ENCODE assay signal across 21 cellular contexts in genomic region chr13:42957881-42958280, GRCh38.
"Had no signal": no experiment of that assay in that cellular context is flagged by ENCODE, and none has a peak within 500 bp of the region (broad histone marks: within the 10 kb centered on the region; RNA-seq: fewer than 3 reads in every experiment).

No MANE protein-coding gene starts in this region.

- H3K4me3 ChIP-seq: coronary artery, dorsolateral prefrontal cortex, esophagus muscularis mucosa, gastrocnemius medialis, heart right ventricle, left lung, lower lobe of right lung, mucosa of descending colon had no signal

- H3K4me3 Mint-ChIP-seq: mesothelial cell of epicardium; naive B cell; naive thymus-derived CD8-positive, alpha-beta T cell had no signal

- DNase-seq: dermis blood vessel endothelial cell; dorsolateral prefrontal cortex; effector CD4-positive, alpha-beta T cell; effector memory CD4-positive, alpha-beta T cell; foreskin keratinocyte; gastrocnemius medialis; glutamatergic neuron; head of caudate nucleus; heart right ventricle; hippocampal formation; left cardiac atrium; left lung; left ventricle myocardium superior; lower lobe of right lung; mesenchymal stem cell; mucosa of descending colon; naive B cell; naive thymus-derived CD8-positive, alpha-beta T cell had no signal

- H3K4me1 Mint-ChIP-seq: naive B cell had no signal

- ATAC-seq: foreskin keratinocyte; gastrocnemius medialis; heart right ventricle; left cardiac atrium; left lung; left ventricle myocardium superior; lower lobe of right lung; mucosa of descending colon; naive thymus-derived CD8-positive, alpha-beta T cell had no signal

- H3K4me1 ChIP-seq: esophagus muscularis mucosa, foreskin keratinocyte, gastrocnemius medialis, heart right ventricle, left lung, lower lobe of right lung had no signal

- H3K9me3 ChIP-seq: esophagus muscularis mucosa, gastrocnemius medialis, heart right ventricle, left lung, lower lobe of right lung, mucosa of descending colon had no signal

- H3K27me3 Mint-ChIP-seq: naive B cell; naive thymus-derived CD8-positive, alpha-beta T cell had no signal

- H3K27ac ChIP-seq: coronary artery, dorsolateral prefrontal cortex, esophagus muscularis mucosa, foreskin keratinocyte, gastrocnemius medialis, heart right ventricle, left lung, lower lobe of right lung had no signal

- H3K36me3 ChIP-seq: gastrocnemius medialis had no signal

- H3K27me3 ChIP-seq: dorsolateral prefrontal cortex, esophagus muscularis mucosa, foreskin keratinocyte, gastrocnemius medialis, heart right ventricle, left lung had no signal

- H3K27ac Mint-ChIP-seq: mesothelial cell of epicardium had no signal
